Comparison of ENCODE assay signal across 8 cellular contexts in the genomic region with DNA sequence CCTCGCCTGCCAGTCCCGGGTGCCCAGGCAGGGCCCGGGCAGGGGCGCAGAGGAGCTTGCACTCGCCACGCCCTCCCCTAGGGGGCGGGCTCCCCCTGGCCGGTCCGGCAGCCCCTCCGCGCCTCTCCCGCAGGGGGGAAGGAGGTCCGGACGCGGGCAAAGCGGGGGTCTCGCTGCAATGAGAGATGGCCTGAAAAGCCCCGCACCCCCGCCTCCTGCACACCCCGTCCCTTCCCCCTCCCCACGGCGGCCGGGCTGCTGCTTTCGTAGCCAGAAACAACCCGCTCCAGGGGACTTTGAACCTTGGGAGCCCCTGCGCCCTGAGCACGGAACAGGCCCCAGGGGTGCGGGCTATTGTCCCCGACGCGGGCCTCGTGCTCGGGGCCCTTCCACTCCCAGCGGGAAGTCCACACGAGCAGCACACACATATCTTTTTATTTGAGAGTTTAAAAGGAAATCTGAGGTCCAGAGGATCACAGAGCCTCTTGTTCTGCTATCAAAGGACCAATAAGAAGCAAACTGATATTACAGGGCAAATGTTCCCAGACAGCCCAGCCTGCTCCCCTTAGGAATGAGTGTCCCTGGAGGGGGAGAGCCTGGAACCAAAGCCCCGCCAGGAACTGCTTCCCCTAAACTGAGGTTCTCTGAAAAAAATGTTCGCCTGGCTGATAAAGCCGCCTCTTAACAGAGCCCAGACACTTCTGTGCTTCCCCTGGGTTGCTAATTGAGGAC. TPM values are rescaled to one million over a fixed set of nuclear protein-coding genes. Genes with fewer than 3 reads are reported as not detected.
DNase-seq lines count a peak whose midpoint lies in the region; ATAC-seq and TF ChIP-seq lines count a peak whose summit lies in the region.

No MANE protein-coding gene starts in this region.

- peak; percentile 21 for DNase-seq in CD1c-positive myeloid dendritic cell (ENCODE audit: extremely low spot score)
- peak; percentile 99 for DNase-seq in H7
- DNase-seq in T-helper 2 cell treated with Interferon-gamma antibody and Interleukin-4, amounts not matched to agents 5 μg/mL and 100 μg/mL, for 36 hours (ENCODE audit: low spot score): peak; percentile 44
- DNase-seq in colonic mucosa: peak; percentile 67
- DNase-seq in lung (ENCODE audit: low spot score): no peak
- peak in 31 of 49 donors; percentile 12 to 67 (median 34) for DNase-seq in substantia nigra (lab: John Stamatoyannopoulos, UW)
- no peak for DNase-seq in NCI-H1105 treated with DMSO at 0.1 percent for 48 hours (lab: John Stamatoyannopoulos, UW)

- intact Hi-C loops in colonic mucosa (cut with DNase I): loop anchor here (5.0 kb wide), 3 partner anchors 38 to 142 kb away; no protein-coding TSS in a partner anchor

- no peaks in the 10 kb centered on the region for H3K36me3 Mint-ChIP-seq in T-helper 2 cell treated with Interferon-gamma antibody and Interleukin-4, amounts not matched to agents 5 μg/mL and 100 μg/mL, for 36 hours (ENCODE audit: low read depth)

- peaks cover 49% of the 10 kb centered on the region for H3K27me3 Mint-ChIP-seq in T-helper 2 cell treated with Interferon-gamma antibody and Interleukin-4, amounts not matched to agents 5 μg/mL and 100 μg/mL, for 36 hours (ENCODE audit: low read depth)

- H3K9me3 ChIP-seq in colonic mucosa: no peaks in the 10 kb centered on the region
- peaks cover 0 to 4% of the 10 kb centered on the region in 2 donors for H3K9me3 ChIP-seq in lung (ENCODE audit: control insufficient read depth in 2 of 2, insufficient read depth in 1 of 2, low read length in 1 of 2)

- no peak overlapping the region for H3K27ac Mint-ChIP-seq in T-helper 2 cell treated with Interferon-gamma antibody and Interleukin-4, amounts not matched to agents 5 μg/mL and 100 μg/mL, for 36 hours

- H3K27me3 ChIP-seq in H7 (ENCODE audit: control insufficient read depth, insufficient read depth, low read length): peaks cover 60% of the 10 kb centered on the region
- H3K27me3 ChIP-seq in colonic mucosa: peaks cover 40% of the 10 kb centered on the region
- H3K27me3 ChIP-seq in lung (ENCODE audit: control insufficient read depth, insufficient read depth): no peaks in the 10 kb centered on the region

- H3K4me3 ChIP-seq in H7 (ENCODE audit: insufficient read depth, low read depth, low read length) (peak overlapping the region; percentile 23), colonic mucosa (peak overlapping the region; percentile 50), lung (no peak overlapping the region)

- peak overlapping the region; percentile 45 for H3K27ac ChIP-seq in colonic mucosa
- peak overlapping the region in 1 of 2 donors; percentile 9 for H3K27ac ChIP-seq in lung (ENCODE audit: low read depth in 1 of 2, low read length in 1 of 2)
- peak overlapping the region; percentile 42 for H3K27ac ChIP-seq in substantia nigra (ENCODE audit: low read depth, low read length, poor library complexity, severe bottlenecking)

- TF ChIP-seq CTCF in colonic mucosa (IDR thresholded peaks at IDR 0.05) (peak; percentile 73), lung (IDR thresholded peaks at IDR 0.05; ENCODE audit: control extremely low read depth, extremely low read depth) (peak; percentile 21)

- peaks cover 36% of the 10 kb centered on the region for H3K4me1 ChIP-seq in colonic mucosa
- peaks cover 0 to 24% of the 10 kb centered on the region in 2 donors for H3K4me1 ChIP-seq in lung (ENCODE audit: control insufficient read depth in 2 of 2, insufficient read depth in 2 of 2, low read length in 2 of 2)

- H3K36me3 ChIP-seq in H7 (replicated peaks; ENCODE audit: control insufficient read depth, insufficient read depth, low read length) (no peaks in the 10 kb centered on the region), colonic mucosa (no peaks in the 10 kb centered on the region), lung (ENCODE audit: control insufficient read depth in 2 of 2, insufficient read depth in 2 of 2, low read length in 2 of 2) (no peaks in the 10 kb centered on the region)

- peak; percentile 56 for ATAC-seq in lung (ENCODE audit: insufficient read depth, low FRiP score)
- ATAC-seq in HG02642 (IDR thresholded peaks at IDR 0.05; ENCODE audit: poor library complexity, unreplicated experiment): no peak

- H3K9ac ChIP-seq in colonic mucosa (ENCODE audit: low read depth in 2 of 2, low read length in 2 of 2): peak overlapping the region in 1 of 2 donors; percentile 66

- H3K4me1 Mint-ChIP-seq in T-helper 2 cell treated with Interferon-gamma antibody and Interleukin-4, amounts not matched to agents 5 μg/mL and 100 μg/mL, for 36 hours (ENCODE audit: low read depth): peaks cover 12% of the 10 kb centered on the region

- H3K9me3 Mint-ChIP-seq in T-helper 2 cell treated with Interferon-gamma antibody and Interleukin-4, amounts not matched to agents 5 μg/mL and 100 μg/mL, for 36 hours: no peaks in the 10 kb centered on the region

- no peak overlapping the region for H3K4me3 Mint-ChIP-seq in T-helper 2 cell treated with Interferon-gamma antibody and Interleukin-4, amounts not matched to agents 5 μg/mL and 100 μg/mL, for 36 hours

- 6% methylated on average over 26 to 38 of the region's 38 CpGs for WGBS in lung, 2 donors

RNA-seq across cellular contexts. Expression of gene CBX4, which starts 5.8 kb away (rescaled TPM):
- total RNA-seq in H7 (2014; rRNA removed; shearing (Covaris generic)): 6.4 and 6.6 TPM in 2 replicates
- total RNA-seq in colonic mucosa (10 to 100 TPM; 10.6 to 18.1 TPM), lung (10 to 100 TPM; 18.2 to 32.0 TPM)
- 10 to 100 TPM; 12.8 to 16.7 TPM for polyA plus RNA-seq in lung

RNA-seq across cellular contexts. Expression of gene CBX8, which starts 48.2 kb away (rescaled TPM):
- total RNA-seq in H7 (2014; rRNA removed; shearing (Covaris generic)): 1.4 and 1.9 TPM in 2 replicates
- total RNA-seq in colonic mucosa (1 to 10 TPM; 5.0 to 8.1 TPM), lung (1 to 10 TPM; 4.8 to 9.3 TPM)
- 1 to 10 TPM; 5.5 TPM for polyA plus RNA-seq in lung

Comparison
In these comparisons a context has a peak if more than half of its experiments do, and no peak if none do; other contexts are left out.
1. DNase-seq: peak in CD1c-positive myeloid dendritic cell (single experiment), H7 (single experiment), T-helper 2 cell treated with Interferon-gamma antibody and Interleukin-4, amounts not matched to agents 5 μg/mL and 100 μg/mL, for 36 hours (single experiment), colonic mucosa (single experiment) and substantia nigra (31 of 49); none in lung (single experiment) and NCI-H1105 treated with DMSO at 0.1 percent for 48 hours (single experiment).